ENCODE assay signal across 19 cellular contexts in genomic region chr16:47431960-47432359, GRCh38.
"Had no signal": no experiment of that assay in that cellular context is flagged by ENCODE, and none has a peak within 500 bp of the region (broad histone marks: within the 10 kb centered on the region; RNA-seq: fewer than 3 reads in every experiment).

No MANE protein-coding gene starts in this region.

- H3K4me1 ChIP-seq: colonic mucosa, heart left ventricle, upper lobe of right lung had no signal

- H3K27me3 ChIP-seq: colonic mucosa, heart left ventricle, neutrophil, upper lobe of right lung had no signal

- H3K4me3 ChIP-seq: colonic mucosa, heart left ventricle, lung, smooth muscle cell, upper lobe of right lung had no signal

- DNase-seq: activated CD4-positive, alpha-beta T cell treated with anti-CD3 and anti-CD28 coated beads, Interleukin-2, amount 10 ng/mL, durations not matched to agents 7 days and 5 days; activated CD8-positive, alpha-beta memory T cell treated with anti-CD3 and anti-CD28 coated beads for 24 hours; activated gamma-delta T cell; activated naive CD8-positive, alpha-beta T cell treated with anti-CD3 and anti-CD28 coated beads, Interleukin-2, amount 10 ng/mL, durations not matched to agents 7 days and 5 days; activated T-cell treated with anti-CD3 and anti-CD28 coated beads for 4 hours; aorta; colonic mucosa; effector CD4-positive, alpha-beta T cell; heart left ventricle; left colon; naive B cell; right cardiac atrium; T-helper 1 cell; upper lobe of right lung had no signal

- H3K9me3 ChIP-seq: colonic mucosa, heart left ventricle, neutrophil, upper lobe of right lung had no signal

- H3K36me3 ChIP-seq: colonic mucosa had no signal

- ATAC-seq: heart left ventricle; left colon; right cardiac atrium; stimulated activated memory B cell treated with anti-CD40 and anti-IgM and Interleukin-4, amounts not matched to agents 10 μg/mL and 1 μg/mL and 100 μg/mL, for 72 hours; upper lobe of right lung; WTC11 had no signal

- H3K27ac ChIP-seq: colonic mucosa, heart left ventricle, neutrophil, upper lobe of right lung had no signal

- H3K4me2 ChIP-seq: smooth muscle cell had no signal
